Comparison of ENCODE assay signal across 2 cellular contexts in genomic region chr9:130363755-130364404, GRCh38.
TF ChIP-seq lines count a peak whose summit lies in the region.

No MANE protein-coding gene starts in this region.

TF ChIP-seq in HepG2, 621 proteins besides CTCF, POLR2A, EP300 and RAD21:
- TF ChIP-seq BCLAF1 (IDR thresholded peaks at IDR 0.05) (no peak), ZNF629 (CRISPR knock-in tag; conservative IDR thresholded peaks at IDR 0.05) (peak; percentile 62)

TF ChIP-seq in K562, 482 proteins besides CTCF, POLR2A, EP300 and RAD21 (continued from another document):
- TF ChIP-seq DEAF1 (CRISPR knock-in tag; IDR thresholded peaks at IDR 0.05) (no peak), THRA (IDR thresholded peaks at IDR 0.05) (no peak), RBM25 (IDR thresholded peaks at IDR 0.05; ENCODE audit: low read depth, low read length, severe bottlenecking) (peak; percentile 80), THRB (CRISPR knock-in tag; conservative IDR thresholded peaks at IDR 0.05) (0 out of 2 replicates have a peak, but pooled peaks have one; percentile 38), ZNF512 (tag; IDR thresholded peaks at IDR 0.05) (peak; percentile 83)
